In the genomic region with DNA sequence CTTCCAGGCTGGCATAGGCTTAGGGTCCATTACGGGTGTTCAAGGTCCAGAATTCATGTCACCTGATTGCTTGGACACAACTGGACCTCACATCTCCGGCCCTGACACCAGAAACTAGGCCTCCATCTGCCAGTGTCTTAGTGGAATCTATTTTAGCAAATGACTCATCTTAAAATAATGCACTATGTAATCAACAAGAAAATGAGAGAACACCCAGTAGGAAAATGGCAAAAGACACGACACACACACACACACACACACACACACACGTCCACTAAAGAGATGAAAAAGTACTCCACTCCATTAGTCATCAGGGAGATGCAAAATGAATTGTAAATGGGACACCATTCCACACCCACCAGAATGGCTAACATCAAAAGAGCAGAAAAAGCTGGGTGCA, we compare ENCODE assay signal across 14 cellular contexts. TPM values are rescaled to one million over a fixed set of nuclear protein-coding genes. Genes with fewer than 3 reads are reported as not detected.
DNase-seq lines count a peak whose midpoint lies in the region; ATAC-seq lines count a peak whose summit lies in the region.
"Had no signal": no experiment of that assay in that cellular context is flagged by ENCODE, and none has a peak within 500 bp of the region (broad histone marks: within the 10 kb centered on the region; RNA-seq: fewer than 3 reads in every experiment).

No MANE protein-coding gene starts in this region.

- no peak overlapping the region for H3K9ac ChIP-seq in mesenchymal stem cell (ENCODE audit: low read length)

- H3K4me1 Mint-ChIP-seq in activated T-helper 2 cell treated with anti-CD3 and anti-CD28 coated beads, Interferon-gamma antibody, Interleukin-2, Interleukin-4, amounts not matched to agents 10 μg/mL and 5 μg/mL and 100 μg/mL, durations not matched to agents 14 hours and 24 hours and 36 hours (ENCODE audit: low read depth) = no peaks in the 10 kb centered on the region

- no peak overlapping the region for H3K27ac Mint-ChIP-seq in activated T-helper 2 cell treated with anti-CD3 and anti-CD28 coated beads, Interferon-gamma antibody, Interleukin-2, Interleukin-4, amounts not matched to agents 10 μg/mL and 5 μg/mL and 100 μg/mL, durations not matched to agents 14 hours and 24 hours and 36 hours

- peak overlapping the region in 1 of 2 experiments; percentile 32 for H3K4ac ChIP-seq in mesenchymal stem cell (ENCODE audit: low read depth in 1 of 2, low read length in 2 of 2)

- ATAC-seq in sciatic nerve = no peak
- ATAC-seq: heart right ventricle had no signal

- no peaks in the 10 kb centered on the region for H3K36me3 ChIP-seq in mesenchymal stem cell (ENCODE audit: control insufficient read depth in 1 of 2, insufficient read depth in 2 of 2, low read depth in 1 of 2, low read length in 2 of 2)
- H3K36me3 ChIP-seq: ascending aorta, heart right ventricle had no signal

- peak overlapping the region in 1 of 2 experiments; percentile 55 for H3K18ac ChIP-seq in mesenchymal stem cell (ENCODE audit: low read depth in 1 of 2, low read length in 2 of 2)

- H3K27me3 Mint-ChIP-seq in activated T-helper 2 cell treated with anti-CD3 and anti-CD28 coated beads, Interferon-gamma antibody, Interleukin-2, Interleukin-4, amounts not matched to agents 10 μg/mL and 5 μg/mL and 100 μg/mL, durations not matched to agents 14 hours and 24 hours and 36 hours (ENCODE audit: low read depth) = peaks cover 4% of the 10 kb centered on the region

- no peak overlapping the region for H4K8ac ChIP-seq in mesenchymal stem cell (ENCODE audit: low read length)

- H3K4me3 ChIP-seq in mesenchymal stem cell (ENCODE audit: insufficient read depth in 1 of 2, low read depth in 1 of 2, low read length in 2 of 2) = no peak overlapping the region
- H3K4me3 ChIP-seq: ascending aorta, heart right ventricle had no signal

- peaks cover 21% of the 10 kb centered on the region for H3K79me1 ChIP-seq in mesenchymal stem cell (replicated peaks; ENCODE audit: low read length, poor library complexity, severe bottlenecking)

- no peak overlapping the region for H3K14ac ChIP-seq in mesenchymal stem cell (ENCODE audit: low read length in 2 of 2)

- H2AFZ ChIP-seq in mesenchymal stem cell (ENCODE audit: low read depth, low read length) = no peak overlapping the region

- intact Hi-C loops in head of caudate nucleus (cut with DNase I) = no loop called here
- intact Hi-C loops in activated T-helper 2 cell treated with anti-CD3 and anti-CD28 coated beads, Interferon-gamma antibody, Interleukin-2, Interleukin-4, amounts not matched to agents 10 μg/mL and 5 μg/mL and 100 μg/mL, durations not matched to agents 14 hours and 24 hours and 36 hours (cut with micrococcal nuclease) = no loop called here
- intact Hi-C loops in sciatic nerve (cut with DNase I) = no loop called here

- H4K91ac ChIP-seq in mesenchymal stem cell (ENCODE audit: low read length) = no peak overlapping the region

- no peak overlapping the region for H3K4me3 Mint-ChIP-seq in activated T-helper 2 cell treated with anti-CD3 and anti-CD28 coated beads, Interferon-gamma antibody, Interleukin-2, Interleukin-4, amounts not matched to agents 10 μg/mL and 5 μg/mL and 100 μg/mL, durations not matched to agents 14 hours and 24 hours and 36 hours (ENCODE audit: low read depth)

- 14% methylated on average over 4 of the region's 4 CpGs for WGBS in mesenchymal stem cell

- H2BK5ac ChIP-seq in mesenchymal stem cell (ENCODE audit: low read depth, low read length, poor library complexity, severe bottlenecking) = no peak overlapping the region

- no peak overlapping the region for H2BK15ac ChIP-seq in mesenchymal stem cell (ENCODE audit: low read depth, poor library complexity, severe bottlenecking)

- peaks cover 11% of the 10 kb centered on the region for H3K4me1 ChIP-seq in mesenchymal stem cell (ENCODE audit: control insufficient read depth, insufficient read depth, low read depth, low read length)
- H3K4me1 ChIP-seq: ascending aorta, heart right ventricle had no signal

- peaks cover 0 to 3% of the 10 kb centered on the region in 2 experiments for H3K27me3 ChIP-seq in mesenchymal stem cell (ENCODE audit: control insufficient read depth in 1 of 2, insufficient read depth in 1 of 2, low read length in 2 of 2)
- H3K27me3 ChIP-seq: ascending aorta had no signal

- peak overlapping the region; percentile 39 for H3K27ac ChIP-seq in mesenchymal stem cell (ENCODE audit: low read length, poor library complexity, severe bottlenecking)
- H3K27ac ChIP-seq: ascending aorta, heart right ventricle had no signal

- no peaks in the 10 kb centered on the region for H3K9me3 Mint-ChIP-seq in activated T-helper 2 cell treated with anti-CD3 and anti-CD28 coated beads, Interferon-gamma antibody, Interleukin-2, Interleukin-4, amounts not matched to agents 10 μg/mL and 5 μg/mL and 100 μg/mL, durations not matched to agents 14 hours and 24 hours and 36 hours

- no peak overlapping the region for H2BK12ac ChIP-seq in mesenchymal stem cell (ENCODE audit: low read length in 2 of 2)

- H3K9me3 ChIP-seq in mesenchymal stem cell (ENCODE audit: control insufficient read depth, low read length) = no peaks in the 10 kb centered on the region
- H3K9me3 ChIP-seq: ascending aorta, heart right ventricle had no signal

- no peak overlapping the region for H2BK120ac ChIP-seq in mesenchymal stem cell (ENCODE audit: low read depth, low read length)

- no peak overlapping the region for H3K23ac ChIP-seq in mesenchymal stem cell (ENCODE audit: low read length in 2 of 2)

- H3K36me3 Mint-ChIP-seq in activated T-helper 2 cell treated with anti-CD3 and anti-CD28 coated beads, Interferon-gamma antibody, Interleukin-2, Interleukin-4, amounts not matched to agents 10 μg/mL and 5 μg/mL and 100 μg/mL, durations not matched to agents 14 hours and 24 hours and 36 hours (ENCODE audit: low read depth) = no peaks in the 10 kb centered on the region

- H2AK5ac ChIP-seq in mesenchymal stem cell (ENCODE audit: low read length, severe bottlenecking) = no peak overlapping the region

- DNase-seq in COLO829 (ENCODE audit: low spot score) (peak; percentile 17), M059J (ENCODE audit: low read depth) (peak; percentile 85), cerebellar cortex (ENCODE audit: low spot score) (peak; percentile 59), mesenchymal stem cell (peak; percentile 94), NCI-H187 (lab: John Stamatoyannopoulos, UW) (no peak), head of caudate nucleus (no peak), sciatic nerve (ENCODE audit: low spot score) (no peak)
- DNase-seq in activated T-helper 2 cell treated with anti-CD3 and anti-CD28 coated beads, Interferon-gamma antibody, Interleukin-2, Interleukin-4, amounts not matched to agents 10 μg/mL and 5 μg/mL and 100 μg/mL, durations not matched to agents 14 hours and 24 hours and 36 hours (ENCODE audit: low spot score) = no peak
- DNase-seq: heart right ventricle; KG1; NCI-H526 treated with DMSO at 0.1 percent for 48 hours; stimulated activated CD4-positive, alpha-beta T cell treated with anti-CD3 and anti-CD28 coated beads, Interleukin-12 subunit alpha, Interleukin-12 subunit beta, amount 100 ng/mL, for 4 hours; SW 1271 had no signal

- H3K4me2 ChIP-seq in mesenchymal stem cell (ENCODE audit: low read length, poor library complexity, severe bottlenecking) = no peak overlapping the region

RNA-seq across cellular contexts. Expression of gene APBA2, which starts 11.2 kb away (rescaled TPM):
- total RNA-seq in M059J (2014; rRNA removed; shearing (Covaris generic)) = 9.2 and 11.2 TPM in 2 replicates
- polyA plus RNA-seq in mesenchymal stem cell (2013, experiment 1 of 2) = 22.0 TPM
- polyA plus RNA-seq in mesenchymal stem cell (2013, experiment 2 of 2) = 21.3 TPM
- total RNA-seq in activated T-helper 2 cell treated with anti-CD3 and anti-CD28 coated beads, Interferon-gamma antibody, Interleukin-2, Interleukin-4, amounts not matched to agents 10 μg/mL and 5 μg/mL and 100 μg/mL, durations not matched to agents 14 hours and 24 hours and 36 hours = 1.1 and 1.2 TPM in 2 replicates
- 3.5 TPM for total RNA-seq in sciatic nerve

RNA-seq across cellular contexts. Expression of gene GOLGA6L7, which starts 48.5 kb away (rescaled TPM):
- not detected in 2 replicates for total RNA-seq in M059J (2014; rRNA removed; shearing (Covaris generic))
- polyA plus RNA-seq in mesenchymal stem cell (2013, experiment 1 of 2) = not detected
- polyA plus RNA-seq in mesenchymal stem cell (2013, experiment 2 of 2) = not detected
- total RNA-seq in activated T-helper 2 cell treated with anti-CD3 and anti-CD28 coated beads, Interferon-gamma antibody, Interleukin-2, Interleukin-4, amounts not matched to agents 10 μg/mL and 5 μg/mL and 100 μg/mL, durations not matched to agents 14 hours and 24 hours and 36 hours = not detected in 2 replicates
- total RNA-seq in sciatic nerve = not detected
- total RNA-seq: ascending aorta, heart right ventricle had no signal
- polyA plus RNA-seq: heart right ventricle had no signal

Comparison
In these comparisons a context has a peak if more than half of its experiments do, and no peak if none do; other contexts are left out.
1. DNase-seq: peak in COLO829 (single experiment), M059J (single experiment), cerebellar cortex (single experiment) and mesenchymal stem cell (single experiment); none in NCI-H187 (0 of 2), head of caudate nucleus (0 of 42), activated T-helper 2 cell treated with anti-CD3 and anti-CD28 coated beads, Interferon-gamma antibody, Interleukin-2, Interleukin-4, amounts not matched to agents 10 μg/mL and 5 μg/mL and 100 μg/mL, durations not matched to agents 14 hours and 24 hours and 36 hours (single experiment) and sciatic nerve (single experiment).